ENCODE assay signal across 8 cellular contexts in genomic region chr1:184792450-184792969, GRCh38. TPM values are rescaled to one million over a fixed set of nuclear protein-coding genes. Genes with fewer than 3 reads are reported as not detected.
DNase-seq lines count a peak whose midpoint lies in the region; ATAC-seq and TF ChIP-seq lines count a peak whose summit lies in the region.

No MANE protein-coding gene starts in this region.

- peak overlapping the region in 2 of 5 experiments; percentile 41 to 47 for H3K4me3 Mint-ChIP-seq in brain

- no peaks in the 10 kb centered on the region for H3K79me1 ChIP-seq in mesendoderm (ENCODE audit: low read length)

- H3K36me3 Mint-ChIP-seq in brain, result no peaks in the 10 kb centered on the region

- H3K9ac ChIP-seq in mesendoderm (ENCODE audit: low read length), result no peak overlapping the region

- no peak overlapping the region for H4K8ac ChIP-seq in mesendoderm (ENCODE audit: low read depth, low read length)

- no peak overlapping the region for H3K18ac ChIP-seq in mesendoderm (ENCODE audit: low read length)

- no peak overlapping the region for H3K23ac ChIP-seq in mesendoderm (ENCODE audit: low read length)

- DNase-seq in GM04503 (ENCODE audit: low read depth) (peak; percentile 98), NCI-H446 treated with DMSO at 0.1 percent for 48 hours (lab: John Stamatoyannopoulos, UW) (peak; percentile 58), left colon (peak; percentile 76), substantia nigra (lab: John Stamatoyannopoulos, UW) (peak in 39 of 49 donors; percentile 6 to 89 (median 50)), mesendoderm (no peak)

- peaks cover 5% of the 10 kb centered on the region for H3K4me1 Mint-ChIP-seq in brain

- no peaks in the 10 kb centered on the region for H3K27me3 ChIP-seq in mesendoderm (ENCODE audit: insufficient read depth, low read length, poor library complexity)

- H3K4me3 ChIP-seq in mesendoderm (ENCODE audit: low read length), result no peak overlapping the region

- H4K5ac ChIP-seq in mesendoderm (ENCODE audit: low read length), result no peak overlapping the region

- H3K56ac ChIP-seq in mesendoderm (ENCODE audit: low read length), result no peak overlapping the region

- no peak for TF ChIP-seq CTCF in brain (conservative IDR thresholded peaks at IDR 0.05)

- no peak overlapping the region for H3K4ac ChIP-seq in mesendoderm (ENCODE audit: low read depth, low read length)

- H3K27ac ChIP-seq in substantia nigra (ENCODE audit: low read depth, low read length, poor library complexity, severe bottlenecking) (no peak overlapping the region), mesendoderm (ENCODE audit: low read depth, low read length) (no peak overlapping the region)

- H3K36me3 ChIP-seq in mesendoderm (ENCODE audit: control insufficient read depth, insufficient read depth, low read length), result no peaks in the 10 kb centered on the region

- no peaks in the 10 kb centered on the region for H3K79me2 ChIP-seq in mesendoderm (ENCODE audit: control insufficient read depth, insufficient read depth, low read length)

- no peak overlapping the region for H2BK120ac ChIP-seq in mesendoderm (ENCODE audit: low read depth, low read length)

- peaks cover 8% of the 10 kb centered on the region for H3K27me3 Mint-ChIP-seq in brain

- peaks cover 0 to 3% (median 0%) of the 10 kb centered on the region in 5 experiments for H3K9me3 Mint-ChIP-seq in brain

- intact Hi-C loops in left colon (cut with DNase I, micrococcal nuclease), result no loop called here

- H2BK5ac ChIP-seq in mesendoderm (ENCODE audit: low read length), result no peak overlapping the region

- H3K4me2 ChIP-seq in mesendoderm (ENCODE audit: low read length), result no peak overlapping the region

- no CpG with 5 or more reads among the region's 5 CpGs for WGBS in mesendoderm (ENCODE audit: extremely low coverage, insufficient coverage, low lambda C conversion rate)

- peak overlapping the region in 4 of 5 experiments; percentile 66 to 95 (median 85) for H3K27ac Mint-ChIP-seq in brain

- H2BK15ac ChIP-seq in mesendoderm (replicated peaks; ENCODE audit: low read depth), result no peak overlapping the region

- H2AK5ac ChIP-seq in mesendoderm (ENCODE audit: low read length), result no peak overlapping the region

- ATAC-seq in left colon, result peak; percentile 92
- ATAC-seq in GM19023 (IDR thresholded peaks at IDR 0.05; ENCODE audit: unreplicated experiment), result no peak
- no peak for ATAC-seq in GM21737 (IDR thresholded peaks at IDR 0.05; ENCODE audit: unreplicated experiment)

- H3K4me1 ChIP-seq in mesendoderm (ENCODE audit: control insufficient read depth, low read depth, low read length), result no peaks in the 10 kb centered on the region

RNA-seq across cellular contexts. Expression of gene EDEM3, which starts 37.9 kb away (rescaled TPM):
- polyA plus RNA-seq in brain (ENCODE audit: insufficient read depth, low read depth, low replicate concordance), result 2.6 TPM
- total RNA-seq in left colon, result 10 to 100 TPM; 68.6 to 81.6 TPM
- 7.4 TPM for polyA plus RNA-seq in mesendoderm (2013, experiment 1 of 2)
- 8.0 TPM for polyA plus RNA-seq in mesendoderm (2013, experiment 2 of 2)
